ENCODE assay signal across 23 cellular contexts in genomic region chr6:7473805-7474329, GRCh38.
A peak's percentile ranks its signal among the peaks of the same experiment; 100 is the strongest.
DNase-seq lines count a peak whose midpoint lies in the region; ATAC-seq, FAIRE-seq and TF ChIP-seq lines count a peak whose summit lies in the region.
"Had no signal": no experiment of that assay in that cellular context is flagged by ENCODE, and none has a peak within 500 bp of the region (broad histone marks: within the 10 kb centered on the region; RNA-seq: fewer than 3 reads in every experiment).

No MANE protein-coding gene starts in this region.

- H3K9me3 ChIP-seq in K562 (replicated peaks; ENCODE audit: control insufficient read depth, insufficient read depth, low read depth, low read length) (no peaks in the 10 kb centered on the region), testis (no peaks in the 10 kb centered on the region)
- H3K9me3 ChIP-seq: MG63, Peyer's patch, SJSA1 had no signal

- H2AFZ ChIP-seq in GM23338 (0 out of 2 replicates have a peak overlapping the region, but pooled peaks have one; percentile 1), K562 (ENCODE audit: low read depth, low read length) (no peak overlapping the region)

- no peaks in the 10 kb centered on the region for H3K36me3 Mint-ChIP-seq in GM23338 (ENCODE audit: low read depth)
- H3K36me3 Mint-ChIP-seq in mesothelial cell of epicardium = no peaks in the 10 kb centered on the region
- H3K36me3 Mint-ChIP-seq: CD8-positive, alpha-beta T cell had no signal

- H3F3A ChIP-seq in GM23338 (replicated peaks; ENCODE audit: low read depth) = no peaks in the 10 kb centered on the region

- TF ChIP-seq POLR2A in K562 (conservative IDR thresholded peaks at IDR 0.05) (no peak), testis (IDR thresholded peaks at IDR 0.05) (no peak), H54 (IDR thresholded peaks at IDR 0.05; ENCODE audit: low read depth, low read length) (no peak)

- H3K9me1 ChIP-seq in K562 (ENCODE audit: control insufficient read depth, insufficient read depth, low read length) = no peaks in the 10 kb centered on the region

- no peaks in the 10 kb centered on the region for H3K79me2 ChIP-seq in GM23338 (replicated peaks; ENCODE audit: insufficient read depth)
- H3K79me2 ChIP-seq in K562 (ENCODE audit: control insufficient read depth, insufficient read depth, low read length) = no peaks in the 10 kb centered on the region

- H3K9me3 Mint-ChIP-seq in GM23338 (no peaks in the 10 kb centered on the region), mesothelial cell of epicardium (no peaks in the 10 kb centered on the region)
- H3K9me3 Mint-ChIP-seq: CD8-positive, alpha-beta T cell had no signal

- H3K4me1 Mint-ChIP-seq in GM23338 (no peaks in the 10 kb centered on the region), mesothelial cell of epicardium (peaks cover 16% of the 10 kb centered on the region)
- H3K4me1 Mint-ChIP-seq: T-helper 17 cell had no signal

- in situ Hi-C loops in K562 (cut with MboI) = no loop called here

- H3K27me3 Mint-ChIP-seq in GM23338 (ENCODE audit: insufficient read depth, low read depth, poor library complexity) = peaks cover 3% of the 10 kb centered on the region
- no peaks in the 10 kb centered on the region for H3K27me3 Mint-ChIP-seq in mesothelial cell of epicardium (ENCODE audit: low read depth)

- no peak for TF ChIP-seq RAD21 in K562 (CRISPR knock-in tag; conservative IDR thresholded peaks at IDR 0.05 in 1 of 2, IDR thresholded peaks at IDR 0.05 in 1 of 2)

- no peak overlapping the region for H3K9ac ChIP-seq in K562 (ENCODE audit: insufficient read depth in 1 of 2, low read depth in 2 of 2, low read length in 2 of 2)

- ATAC-seq in GM23338 (no peak), K562 (peak; percentile 33; the same call in 2 of the 3 replicates)
- ATAC-seq: CD8-positive, alpha-beta T cell; T-helper 17 cell had no signal

- H3K27ac Mint-ChIP-seq in GM23338 (no peak overlapping the region), mesothelial cell of epicardium (peak overlapping the region; percentile 70)
- H3K27ac Mint-ChIP-seq: CD8-positive, alpha-beta T cell; T-helper 17 cell had no signal

- POLR2A ChIA-PET in K562 (lab: Yijun Ruan, JAX) = no interaction called here

- H3K4me3 ChIP-seq in GM23338 (no peak overlapping the region), K562 (no peak overlapping the region), testis (no peak overlapping the region)
- H3K4me3 ChIP-seq: MG63, Peyer's patch, SJSA1 had no signal

- H3K9me2 ChIP-seq in GM23338 (ENCODE audit: insufficient read depth) = peaks cover 5% of the 10 kb centered on the region; the same call in 1 of the 2 replicates

- H3K4me3 Mint-ChIP-seq in GM23338 (no peak overlapping the region), mesothelial cell of epicardium (no peak overlapping the region)
- H3K4me3 Mint-ChIP-seq: CD8-positive, alpha-beta T cell; T-helper 17 cell had no signal

- no peak for TF ChIP-seq EP300 in K562 (IDR thresholded peaks at IDR 0.05; ENCODE audit: low read length)

- H3K27ac ChIP-seq in GM23338 (ENCODE audit: low read depth) (no peak overlapping the region), K562 (ENCODE audit: extremely low read depth, low read depth, low read length) (no peak overlapping the region), testis (no peak overlapping the region)
- H3K27ac ChIP-seq: Peyer's patch, SJSA1 had no signal

- BruUV-seq in K562 (replicated peaks; lab: Mats Ljungman, UMichigan) = no TSS peak

- H4K20me1 ChIP-seq in GM23338 (replicated peaks; ENCODE audit: insufficient read depth) (no peaks in the 10 kb centered on the region), K562 (replicated peaks; ENCODE audit: control insufficient read depth, insufficient read depth, low read length) (0 out of 2 replicates have a peak, but pooled peaks cover 4% of the 10 kb centered on the region)

- no peaks in the 10 kb centered on the region for H3K36me3 ChIP-seq in GM23338 (ENCODE audit: insufficient read depth)
- H3K36me3 ChIP-seq in K562 (ENCODE audit: control insufficient read depth, insufficient read depth, low read length) = no peaks in the 10 kb centered on the region
- no peaks in the 10 kb centered on the region for H3K36me3 ChIP-seq in testis (ENCODE audit: low read depth, missing control alignments)
- H3K36me3 ChIP-seq: MG63, Peyer's patch, SJSA1 had no signal

- no peaks in the 10 kb centered on the region for H3K27me3 ChIP-seq in GM23338 (ENCODE audit: insufficient read depth)
- peaks cover 11 to 32% of the 10 kb centered on the region in 2 experiments; a peak in 4 of 5 replicates for H3K27me3 ChIP-seq in K562 (ENCODE audit: control insufficient read depth in 2 of 2, insufficient read depth in 2 of 2, low read length in 2 of 2)
- H3K27me3 ChIP-seq in testis = no peaks in the 10 kb centered on the region
- H3K27me3 ChIP-seq: MG63, Peyer's patch, SJSA1 had no signal

- WGBS in K562 (ENCODE audit: insufficient coverage, low coverage, missing lambda C conversion rate) = 17% methylated on average over 5 of the region's 5 CpGs
- WGBS in testis, 2 donors = 52 to 76% methylated on average over 5 of the region's 5 CpGs

- DNase-seq in NCI-H2029 treated with DMSO at 0.1 percent for 48 hours (lab: John Stamatoyannopoulos, UW) (peak; percentile 13), NCI-H2029 (lab: John Stamatoyannopoulos, UW) (no peak), GM23338 (ENCODE audit: low spot score) (no peak), K562 (ENCODE audit: extremely low read depth in 1 of 4, low spot score in 3 of 4) (no peak), mesothelial cell of epicardium (ENCODE audit: low spot score in 2 of 2, unreplicated experiment in 2 of 2) (no peak), testis (no peak), H54 (ENCODE audit: insufficient read length, low spot score) (no peak)
- DNase-seq: AML-193; CD8-positive, alpha-beta T cell; GOT3; MG63; NCI-H1105; NCI-H1694; NCI-H2107; NCI-H2227 treated with DMSO at 0.1 percent for 48 hours; NCI-H510A; NCI-H748 treated with DMSO at 0.1 percent for 48 hours; Peyer's patch; SW 1271; T-helper 17 cell had no signal

- no peak overlapping the region for H3K4me2 ChIP-seq in GM23338
- H3K4me2 ChIP-seq in K562 (ENCODE audit: insufficient read depth, low read length) = no peak overlapping the region

- intact Hi-C loops in K562 (cut with micrococcal nuclease) (no loop called here), testis (cut with DNase I; ENCODE audit: low total_unique reads) (no loop called here)

- FAIRE-seq in K562 (lab: Jason Lieb, UNC) (no peak), H54 (lab: Jason Lieb, UNC) (no peak)
- FAIRE-seq: G401.6, GM12892 had no signal

- TF ChIP-seq CTCF in GM23338 (conservative IDR thresholded peaks at IDR 0.05; ENCODE audit: low read depth in 2 of 2) (no peak), K562 (IDR thresholded peaks at IDR 0.05 in 2 of 3, conservative IDR thresholded peaks at IDR 0.05 in 1 of 3; ENCODE audit: insufficient read depth in 2 of 3, low read depth in 1 of 3, low read length in 3 of 3) (no peak), mesothelial cell of epicardium (IDR thresholded peaks at IDR 0.05; ENCODE audit: unreplicated experiment) (no peak), testis (IDR thresholded peaks at IDR 0.05) (no peak)

- CTCF ChIA-PET in K562 (lab: Yijun Ruan, JAX; ENCODE audit: low intra/inter-chr PET ratio) = no interaction called here

- H3K4me1 ChIP-seq in GM23338 (ENCODE audit: insufficient read depth) = no peaks in the 10 kb centered on the region
- peaks cover 0 to 2% of the 10 kb centered on the region in 2 experiments; a peak in 2 of 5 replicates for H3K4me1 ChIP-seq in K562 (replicated peaks in 1 of 2; ENCODE audit: control insufficient read depth in 2 of 2, insufficient read depth in 2 of 2, low read length in 2 of 2)
- H3K4me1 ChIP-seq in testis = no peaks in the 10 kb centered on the region
- H3K4me1 ChIP-seq: SJSA1 had no signal

TF ChIP-seq in GM23338, 12 proteins besides CTCF, POLR2A, EP300 and RAD21 (continues in another document):
- TF ChIP-seq STAT1 (IDR thresholded peaks at IDR 0.05; ENCODE audit: unreplicated experiment) = no peak
